8 cellular contexts compared by ENCODE assay signal in the genomic region with DNA sequence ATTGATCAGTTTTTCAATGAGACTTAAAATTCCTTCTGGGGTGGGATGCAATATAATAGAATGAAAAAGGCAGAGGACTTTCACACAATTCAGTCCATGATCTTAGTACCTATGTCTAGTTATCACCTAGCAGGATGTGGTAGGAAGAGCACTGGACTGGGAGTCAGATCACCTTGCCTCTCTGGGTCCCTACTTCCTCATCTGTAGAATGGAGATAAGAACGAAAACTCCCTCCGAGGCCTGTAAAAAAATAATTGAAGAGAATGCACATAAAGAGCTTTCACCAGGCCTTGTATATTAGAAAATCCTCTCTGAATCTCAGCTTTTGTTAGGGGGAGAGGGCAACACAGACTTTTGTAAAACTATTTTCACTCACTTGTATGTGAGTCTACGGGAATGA. TPM values are rescaled to one million over a fixed set of nuclear protein-coding genes. Genes with fewer than 3 reads are reported as not detected.
DNase-seq lines count a peak whose midpoint lies in the region; ATAC-seq and TF ChIP-seq lines count a peak whose summit lies in the region.
"Had no signal": no experiment of that assay in that cellular context is flagged by ENCODE, and none has a peak within 500 bp of the region (broad histone marks: within the 10 kb centered on the region; RNA-seq: fewer than 3 reads in every experiment).

No MANE protein-coding gene starts in this region.

- intact Hi-C loops in Calu3 (cut with micrococcal nuclease; ENCODE audit: unreplicated experiment) = no loop called here

- no peak for TF ChIP-seq CTCF in Calu3 (IDR thresholded peaks at IDR 0.05; ENCODE audit: unreplicated experiment)
- TF ChIP-seq CTCF in MM.1S (IDR thresholded peaks at IDR 0.05; ENCODE audit: low read length) = no peak
- no peak for TF ChIP-seq CTCF in neural crest cell (conservative IDR thresholded peaks at IDR 0.05)

- CTCF ChIA-PET in Calu3 (lab: Charles Lee) = interaction anchor here (0.7 kb wide), 1 partner anchor 147 kb away, joined by 3 read pairs; no protein-coding TSS in a partner anchor

- H3K4me3 Mint-ChIP-seq in Calu3 (ENCODE audit: low read depth, unreplicated experiment) = peak overlapping the region; percentile 52
- H3K4me3 Mint-ChIP-seq in central memory CD8-positive, alpha-beta T cell = peak overlapping the region; percentile 32
- H3K4me3 Mint-ChIP-seq in neural crest cell = peak overlapping the region; percentile 87

- H3K4me1 Mint-ChIP-seq in Calu3 (ENCODE audit: low read depth, unreplicated experiment) = peaks cover 10% of the 10 kb centered on the region
- peaks cover 8% of the 10 kb centered on the region for H3K4me1 Mint-ChIP-seq in central memory CD8-positive, alpha-beta T cell
- H3K4me1 Mint-ChIP-seq in neural crest cell = peaks cover 37% of the 10 kb centered on the region

- H3K27me3 ChIP-seq in MM.1S (replicated peaks; ENCODE audit: insufficient read depth, low read length) = no peaks in the 10 kb centered on the region

- H3K36me3 ChIP-seq in MM.1S (replicated peaks; ENCODE audit: insufficient read depth, low read length) = no peaks in the 10 kb centered on the region

- ATAC-seq in central memory CD8-positive, alpha-beta T cell (replicated peaks; ENCODE audit: extremely low read depth, poor library complexity, severe bottlenecking) = no peak

- peaks cover 6% of the 10 kb centered on the region; the same call in 1 of the 2 replicates for H3K4me1 ChIP-seq in MM.1S (ENCODE audit: low read length)

- H3K79me2 ChIP-seq in MM.1S (ENCODE audit: low read length) = peaks cover 17% of the 10 kb centered on the region; the same call in 1 of the 2 replicates

- peak overlapping the region; percentile 56; the same call in 1 of the 2 replicates for H3K4me2 ChIP-seq in MM.1S (ENCODE audit: low read depth, low read length)

- no peak overlapping the region for H3K27ac ChIP-seq in MM.1S (ENCODE audit: low read length)

- H3F3A ChIP-seq in MM.1S (ENCODE audit: insufficient read depth, low read length) = no peaks in the 10 kb centered on the region

- H3K9me3 ChIP-seq in MM.1S (replicated peaks; ENCODE audit: insufficient read depth, low read length) = no peaks in the 10 kb centered on the region

- no peaks in the 10 kb centered on the region for H4K20me1 ChIP-seq in MM.1S (ENCODE audit: insufficient read depth, low read length)

- H3K27me3 Mint-ChIP-seq in Calu3 (ENCODE audit: unreplicated experiment) (no peaks in the 10 kb centered on the region), neural crest cell (ENCODE audit: low read depth) (no peaks in the 10 kb centered on the region)
- peaks cover 42% of the 10 kb centered on the region for H3K27me3 Mint-ChIP-seq in central memory CD8-positive, alpha-beta T cell

- no peaks in the 10 kb centered on the region for H3K9me2 ChIP-seq in MM.1S (replicated peaks; ENCODE audit: insufficient read depth, low read length)

- 0 out of 2 replicates have a peak overlapping the region, but pooled peaks have one; percentile 32 for H3K4me3 ChIP-seq in MM.1S (ENCODE audit: low read length)

- no TSS peak for BruUV-seq in Calu3 (replicated peaks; lab: Mats Ljungman, UMichigan)

- H3K36me3 Mint-ChIP-seq in Calu3 (ENCODE audit: insufficient read depth, unreplicated experiment) = peaks cover 11% of the 10 kb centered on the region
- H3K36me3 Mint-ChIP-seq in central memory CD8-positive, alpha-beta T cell (ENCODE audit: insufficient read depth) = no peaks in the 10 kb centered on the region
- H3K36me3 Mint-ChIP-seq in neural crest cell (ENCODE audit: low read depth) = peaks cover 5% of the 10 kb centered on the region

- H3K9me3 Mint-ChIP-seq in Calu3 (ENCODE audit: low read depth, unreplicated experiment) (no peaks in the 10 kb centered on the region), neural crest cell (no peaks in the 10 kb centered on the region)
- H3K9me3 Mint-ChIP-seq in central memory CD8-positive, alpha-beta T cell = no peaks in the 10 kb centered on the region

- no peak overlapping the region for H3K9ac ChIP-seq in MM.1S (ENCODE audit: low read length)

- DNase-seq in Calu3 = no peak
- DNase-seq in MM.1S = no peak
- no peak for DNase-seq in central memory CD8-positive, alpha-beta T cell (ENCODE audit: low spot score in 2 of 2)
- DNase-seq in neural crest cell (ENCODE audit: low read depth, low spot score) = no peak
- no peak for DNase-seq in retina
- DNase-seq in SW 1271 (lab: John Stamatoyannopoulos, UW) = no peak
- no peak for DNase-seq in amniotic stem cell (lab: John Stamatoyannopoulos, UW)
- DNase-seq: NCI-H2029 treated with DMSO at 0.1 percent for 48 hours had no signal

- no peak overlapping the region for H3K27ac Mint-ChIP-seq in Calu3 (ENCODE audit: unreplicated experiment)
- H3K27ac Mint-ChIP-seq in central memory CD8-positive, alpha-beta T cell (ENCODE audit: low read depth) = no peak overlapping the region
- peak overlapping the region; percentile 76 for H3K27ac Mint-ChIP-seq in neural crest cell (ENCODE audit: unreplicated experiment)

- H2AFZ ChIP-seq in MM.1S (ENCODE audit: low read length) = peak overlapping the region; percentile 45; the same call in 1 of the 2 replicates

RNA-seq across cellular contexts. Expression of a gene that starts 0.7 kb away (rescaled TPM):
- total RNA-seq in Calu3 (2022) (1.7 TPM in 2 replicates), neural crest cell (43.1 and 47.9 TPM in 2 replicates)

RNA-seq across cellular contexts. Expression of a gene that starts 45.3 kb away (rescaled TPM):
- total RNA-seq in Calu3 (2022) (16.3 and 23.5 TPM in 2 replicates), neural crest cell (44.6 and 50.1 TPM in 2 replicates)

Comparison
In these comparisons a context has a peak if more than half of its experiments do, and no peak if none do; other contexts are left out.
1. H3K4me3 Mint-ChIP-seq: peak in every context shown above with its lines; median percentile 87 in neural crest cell; 52 in Calu3; 32 in central memory CD8-positive, alpha-beta T cell.
2. RNA of a gene that starts 0.7 kb away (total RNA-seq): 43.1 to 47.9 TPM in neural crest cell; 1.7 TPM in Calu3; every median in the first group is over 10 times any median in the second.